Comparison of ENCODE assay signal across 27 cellular contexts in the genomic region with DNA sequence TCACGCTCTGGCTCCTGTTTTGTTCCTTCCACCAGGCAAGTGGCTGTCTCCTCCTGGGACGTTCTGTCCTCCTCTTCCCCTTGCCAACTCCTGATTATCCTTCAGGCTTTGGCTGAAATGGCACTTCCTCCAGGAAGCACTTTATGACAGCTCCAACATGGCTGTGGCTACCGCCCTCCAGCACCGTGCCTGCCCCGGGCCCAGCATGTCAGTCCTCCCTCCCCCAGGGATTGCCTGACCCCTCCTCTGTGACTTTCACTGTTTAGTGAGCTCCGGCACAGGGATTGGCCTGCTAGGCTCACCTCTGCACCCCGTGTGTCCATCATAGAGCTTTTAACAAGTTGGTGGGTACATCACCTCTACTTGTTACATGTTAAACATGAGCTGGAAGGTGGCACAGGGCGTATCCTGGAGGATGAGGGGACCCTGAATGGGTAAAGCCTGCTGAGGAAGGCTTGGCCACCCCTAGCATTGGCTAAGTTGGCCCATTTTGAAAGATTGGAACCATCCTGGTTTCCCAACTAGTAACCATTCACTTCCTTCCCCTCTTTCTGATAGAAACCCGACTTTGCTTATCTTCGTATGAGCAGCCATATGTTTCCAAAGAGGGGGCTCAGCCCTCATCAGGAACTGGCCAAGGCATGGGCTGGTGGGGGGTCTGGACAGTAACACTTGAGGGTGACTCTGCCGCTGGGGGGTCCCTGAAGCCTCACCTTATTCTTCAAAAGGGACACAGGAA. TPM values are rescaled to one million over a fixed set of nuclear protein-coding genes. Genes with fewer than 3 reads are reported as not detected.
DNase-seq lines count a peak whose midpoint lies in the region; ATAC-seq and TF ChIP-seq lines count a peak whose summit lies in the region.
"Had no signal": no experiment of that assay in that cellular context is flagged by ENCODE, and none has a peak within 500 bp of the region (broad histone marks: within the 10 kb centered on the region; RNA-seq: fewer than 3 reads in every experiment).

No MANE protein-coding gene starts in this region.

- TF ChIP-seq CTCF in nephron (IDR thresholded peaks at IDR 0.05; ENCODE audit: unreplicated experiment in 3 of 3) (no peak), transverse colon (IDR thresholded peaks at IDR 0.05) (no peak)

- no peaks in the 10 kb centered on the region for H3K27me3 Mint-ChIP-seq in nephron (ENCODE audit: low read depth)
- peaks cover 0 to 3% of the 10 kb centered on the region in 2 donors for H3K27me3 Mint-ChIP-seq in natural killer cell treated with Interleukin-12 subunit alpha and Interleukin-12 subunit beta and Interleukin-15 and Interleukin-18, amount 100 ng/mL, for 72 hours

- H3K4me1 ChIP-seq in duodenal mucosa (ENCODE audit: control insufficient read depth in 1 of 2, insufficient read depth in 2 of 2, low read length in 2 of 2) (peaks cover 0 to 6% of the 10 kb centered on the region in 2 donors), transverse colon (peaks cover 0 to 10% (median 4%) of the 10 kb centered on the region in 4 donors)
- H3K4me1 ChIP-seq: gastroesophageal sphincter, parathyroid adenoma had no signal

- intact Hi-C loops in transverse colon (cut with DNase I; ENCODE audit: low total_unique reads), result no loop called here
- intact Hi-C loops in posterior vena cava (cut with DNase I), result no loop called here

- H3K4me3 Mint-ChIP-seq in nephron, result no peak overlapping the region
- no peak overlapping the region for H3K4me3 Mint-ChIP-seq in natural killer cell treated with Interleukin-12 subunit alpha and Interleukin-12 subunit beta and Interleukin-15 and Interleukin-18, amount 100 ng/mL, for 72 hours
- H3K4me3 Mint-ChIP-seq: activated T-helper 17 cell treated with anti-CD3 and anti-CD28 coated beads, Interleukin-2, amount 50 U/mL, for 72 hours; CD4-positive, alpha-beta T cell; natural killer cell; T-helper 1 cell treated with Interleukin-12 subunit alpha and Interleukin-12 subunit beta and Interleukin-4 antibody, amounts not matched to agents 30 μg/mL and 1 μg/mL, for 36 hours had no signal

- in situ Hi-C loops in transverse colon (cut with MboI; ENCODE audit: low pct_ligation_motif_present in 1 of 4, low pct_unique_long_range_greater_than_20kb in 1 of 4, low sequenced_read_pairs in 3 of 4), result no loop called here

- peaks cover 42% of the 10 kb centered on the region for H3K4me1 Mint-ChIP-seq in nephron
- H3K4me1 Mint-ChIP-seq in natural killer cell treated with Interleukin-12 subunit alpha and Interleukin-12 subunit beta and Interleukin-15 and Interleukin-18, amount 100 ng/mL, for 72 hours (ENCODE audit: low read depth in 2 of 2), result peaks cover 4 to 7% of the 10 kb centered on the region in 2 donors

- TF ChIP-seq POLR2A in transverse colon (IDR thresholded peaks at IDR 0.05), result no peak

- no peak for TF ChIP-seq EP300 in transverse colon (IDR thresholded peaks at IDR 0.05; ENCODE audit: low read depth)

- no peak overlapping the region for H3K9ac ChIP-seq in duodenal mucosa (ENCODE audit: low read depth in 1 of 2, low read length in 2 of 2)
- H3K9ac ChIP-seq: parathyroid adenoma had no signal

- H3K36me3 ChIP-seq in duodenal mucosa (ENCODE audit: control insufficient read depth in 1 of 2, insufficient read depth in 2 of 2, low read length in 2 of 2) (no peaks in the 10 kb centered on the region), transverse colon (no peaks in the 10 kb centered on the region)
- H3K36me3 ChIP-seq: esophagus squamous epithelium, gastroesophageal sphincter, left ventricle myocardium inferior, MG63, right atrium auricular region had no signal

- DNase-seq in activated effector memory CD4-positive, alpha-beta T cell treated with anti-CD3 and anti-CD28 coated beads, Interleukin-2, amount 50 U/mL, for 16 hours, result peak; percentile 13
- no peak for DNase-seq in activated effector memory CD4-positive, alpha-beta T cell treated with Interleukin-2 at 50 U/mL for 16 hours
- no peak for DNase-seq in transverse colon
- DNase-seq in posterior vena cava (ENCODE audit: low spot score), result no peak
- no peak for DNase-seq in natural killer cell treated with Interleukin-12 subunit alpha and Interleukin-12 subunit beta and Interleukin-15 and Interleukin-18, amount 100 ng/mL, for 72 hours (ENCODE audit: low spot score)
- DNase-seq: 8988T; activated CD4-positive, alpha-beta T cell treated with anti-CD3 and anti-CD28 coated beads, Interleukin-2, amount 50 U/mL, for 48 hours; CD4-positive, alpha-beta T cell; EL; esophagus squamous epithelium; KBM-7; left ventricle myocardium inferior; MG63; natural killer cell; NCI-H2029; NCI-H69; stimulated activated CD4-positive, alpha-beta T cell treated with anti-CD3 and anti-CD28 coated beads, Interleukin-15, amount 100 ng/mL, for 24 hours; stimulated activated naive CD4-positive, alpha-beta T cell treated with Interleukin-2 at 50 U/mL for 16 hours had no signal

- 60 to 68% methylated on average over 5 to 11 of the region's 11 CpGs for WGBS in transverse colon (ENCODE audit: low coverage in 1 of 2), 2 donors

- H3K27me3 ChIP-seq in duodenal mucosa (ENCODE audit: control insufficient read depth in 1 of 2, insufficient read depth in 2 of 2, low read length in 2 of 2) (no peaks in the 10 kb centered on the region), transverse colon (no peaks in the 10 kb centered on the region)
- H3K27me3 ChIP-seq: gastroesophageal sphincter, MG63, right atrium auricular region had no signal

- peak overlapping the region; percentile 68 to 98 (median 95) for H3K27ac Mint-ChIP-seq in nephron
- H3K27ac Mint-ChIP-seq in natural killer cell treated with Interleukin-12 subunit alpha and Interleukin-12 subunit beta and Interleukin-15 and Interleukin-18, amount 100 ng/mL, for 72 hours, result no peak overlapping the region
- H3K27ac Mint-ChIP-seq: activated naive CD4-positive, alpha-beta T cell treated with anti-CD3 and anti-CD28 coated beads, Interleukin-2, amount 50 U/mL, for 72 hours; activated T-helper 17 cell treated with anti-CD3 and anti-CD28 coated beads, Interleukin-2, amount 50 U/mL, for 72 hours; CD4-positive, alpha-beta T cell; natural killer cell; T-helper 1 cell treated with Interleukin-12 subunit alpha and Interleukin-12 subunit beta and Interleukin-4 antibody, amounts not matched to agents 30 μg/mL and 1 μg/mL, for 36 hours had no signal

- peaks cover 0 to 3% of the 10 kb centered on the region in 2 donors for H3K9me3 ChIP-seq in duodenal mucosa (ENCODE audit: control insufficient read depth in 1 of 2, low read length in 2 of 2)
- no peaks in the 10 kb centered on the region for H3K9me3 ChIP-seq in transverse colon
- H3K9me3 ChIP-seq: esophagus squamous epithelium had no signal

- H3K27ac ChIP-seq in duodenal mucosa (ENCODE audit: low read depth, low read length), result peak overlapping the region; percentile 6
- H3K27ac ChIP-seq in transverse colon, result peak overlapping the region; percentile 3 to 55 (median 24)
- H3K27ac ChIP-seq: gastroesophageal sphincter, left ventricle myocardium inferior, parathyroid adenoma, right atrium auricular region had no signal

- H3K9me3 Mint-ChIP-seq in nephron, result peaks cover 22% of the 10 kb centered on the region
- no peaks in the 10 kb centered on the region for H3K9me3 Mint-ChIP-seq in natural killer cell treated with Interleukin-12 subunit alpha and Interleukin-12 subunit beta and Interleukin-15 and Interleukin-18, amount 100 ng/mL, for 72 hours
- H3K9me3 Mint-ChIP-seq: activated T-helper 17 cell treated with anti-CD3 and anti-CD28 coated beads, Interleukin-2, amount 50 U/mL, for 72 hours; natural killer cell had no signal

- H3K4me3 ChIP-seq in duodenal mucosa (ENCODE audit: low read depth in 1 of 2, low read length in 2 of 2) (no peak overlapping the region), transverse colon (no peak overlapping the region)
- H3K4me3 ChIP-seq: esophagus squamous epithelium, gastroesophageal sphincter, left ventricle myocardium inferior, MG63, right atrium auricular region had no signal

- ATAC-seq in natural killer cell treated with Interleukin-12 subunit alpha and Interleukin-12 subunit beta and Interleukin-15 and Interleukin-18, amount 100 ng/mL, for 72 hours, result no peak
- ATAC-seq in HG03108 (IDR thresholded peaks at IDR 0.05; ENCODE audit: unreplicated experiment), result no peak
- ATAC-seq: activated naive CD4-positive, alpha-beta T cell treated with anti-CD3 and anti-CD28 coated beads, Interleukin-2, amount 50 U/mL, for 72 hours; activated T-helper 17 cell treated with anti-CD3 and anti-CD28 coated beads, Interleukin-2, amount 50 U/mL, for 72 hours; gastroesophageal sphincter; natural killer cell had no signal

- no peaks in the 10 kb centered on the region for H3K36me3 Mint-ChIP-seq in nephron (ENCODE audit: low read depth)
- no peaks in the 10 kb centered on the region for H3K36me3 Mint-ChIP-seq in natural killer cell treated with Interleukin-12 subunit alpha and Interleukin-12 subunit beta and Interleukin-15 and Interleukin-18, amount 100 ng/mL, for 72 hours
- H3K36me3 Mint-ChIP-seq: natural killer cell had no signal

RNA-seq across cellular contexts. Expression of gene ADAMTS14, which starts 10.5 kb away (rescaled TPM):
- 1 to 10 TPM in 2 of 4 donors, under 1 TPM in 2; 0.95 to 3.8 (median 1.4) TPM for total RNA-seq in transverse colon
- total RNA-seq in posterior vena cava, result 1 to 10 TPM in 1 of 2 donors, under 1 TPM in 1; 0.19 to 1.0 TPM
- under 1 TPM; 0.07 to 0.61 TPM for total RNA-seq in natural killer cell treated with Interleukin-12 subunit alpha and Interleukin-12 subunit beta and Interleukin-15 and Interleukin-18, amount 100 ng/mL, for 72 hours
- total RNA-seq: CD4-positive, alpha-beta T cell; right atrium auricular region had no signal

RNA-seq across cellular contexts. Expression of gene PRF1, which starts 59.3 kb away (rescaled TPM):
- 10 to 100 TPM in 1 of 4 donors, 1 to 10 TPM in 2, under 1 TPM in 1; 0.80 to 12.7 (median 6.0) TPM for total RNA-seq in transverse colon
- total RNA-seq in posterior vena cava, result 1 to 10 TPM; 4.6 to 5.2 TPM
- total RNA-seq in natural killer cell treated with Interleukin-12 subunit alpha and Interleukin-12 subunit beta and Interleukin-15 and Interleukin-18, amount 100 ng/mL, for 72 hours, result 1,000 to 10,000 TPM in 1 of 2 donors, 100 to 1,000 TPM in 1; 497 to 1,157 TPM

Comparison
In these comparisons a context has a peak if more than half of its experiments do, and no peak if none do; other contexts are left out.
1. H3K27ac Mint-ChIP-seq: peak in nephron (3 of 3); none in natural killer cell treated with Interleukin-12 subunit alpha and Interleukin-12 subunit beta and Interleukin-15 and Interleukin-18, amount 100 ng/mL, for 72 hours (0 of 2).
2. RNA of gene PRF1, which starts 59.3 kb away (total RNA-seq): 497 to 1,157 TPM in natural killer cell treated with Interleukin-12 subunit alpha and Interleukin-12 subunit beta and Interleukin-15 and Interleukin-18, amount 100 ng/mL, for 72 hours; 0.80 to 12.7 TPM in transverse colon and 4.6 to 5.2 TPM in posterior vena cava; every median in the first group is over 10 times any median in the second.